Comparison of ENCODE assay signal across 24 cellular contexts in genomic region chr1:177952249-177952648, GRCh38. TPM values are rescaled to one million over a fixed set of nuclear protein-coding genes. Genes with fewer than 3 reads are reported as not detected.
DNase-seq lines count a peak whose midpoint lies in the region; TF ChIP-seq lines count a peak whose summit lies in the region.
"Had no signal": no experiment of that assay in that cellular context is flagged by ENCODE, and none has a peak within 500 bp of the region (broad histone marks: within the 10 kb centered on the region; RNA-seq: fewer than 3 reads in every experiment).

No MANE protein-coding gene starts in this region.

- H3K27ac Mint-ChIP-seq in endothelial cell (ENCODE audit: unreplicated experiment): no peak overlapping the region
- H3K27ac Mint-ChIP-seq: B cell; CD4-positive, alpha-beta memory T cell; CD4-positive, CD25-positive, alpha-beta regulatory T cell; CD8-positive, alpha-beta memory T cell had no signal

- no peaks in the 10 kb centered on the region for H3K9me3 Mint-ChIP-seq in endothelial cell (ENCODE audit: unreplicated experiment)
- H3K9me3 Mint-ChIP-seq: CD4-positive, CD25-positive, alpha-beta regulatory T cell had no signal

- TF ChIP-seq CTCF in endothelial cell (IDR thresholded peaks at IDR 0.05; ENCODE audit: unreplicated experiment): no peak

- H3K4me3 Mint-ChIP-seq in endothelial cell (ENCODE audit: unreplicated experiment): peak overlapping the region; percentile 38
- H3K4me3 Mint-ChIP-seq: B cell; CD4-positive, alpha-beta memory T cell; CD4-positive, CD25-positive, alpha-beta regulatory T cell; CD8-positive, alpha-beta memory T cell had no signal

- peak overlapping the region; percentile 62 for H3K27ac ChIP-seq in angular gyrus (ENCODE audit: low read depth, low read length)
- H3K27ac ChIP-seq: 22Rv1; A549; BLaER1 treated with 17β-estradiol and CSF1 and Interleukin-3, amounts not matched to agents 10 nM and 100 nM; C4-2B had no signal

- no peaks in the 10 kb centered on the region for H3K36me3 Mint-ChIP-seq in endothelial cell (ENCODE audit: low read depth, unreplicated experiment)
- H3K36me3 Mint-ChIP-seq: CD4-positive, alpha-beta memory T cell; CD4-positive, CD25-positive, alpha-beta regulatory T cell; CD8-positive, alpha-beta memory T cell had no signal

- H3K4me1 Mint-ChIP-seq in endothelial cell (ENCODE audit: unreplicated experiment): peaks cover 16% of the 10 kb centered on the region
- H3K4me1 Mint-ChIP-seq: B cell; CD4-positive, alpha-beta memory T cell; CD4-positive, CD25-positive, alpha-beta regulatory T cell; CD8-positive, alpha-beta memory T cell had no signal

- no peaks in the 10 kb centered on the region for H3K27me3 Mint-ChIP-seq in endothelial cell (ENCODE audit: unreplicated experiment)
- H3K27me3 Mint-ChIP-seq: CD4-positive, alpha-beta memory T cell; CD4-positive, CD25-positive, alpha-beta regulatory T cell had no signal

- DNase-seq in DMS79 (lab: John Stamatoyannopoulos, UW) (peak; percentile 40), endothelial cell (ENCODE audit: low spot score) (no peak), retina (peak; percentile 35), GM03348 (ENCODE audit: low spot score) (no peak), Kasumi-1 (lab: John Stamatoyannopoulos, UW) (no peak), cortex of kidney (lab: John Stamatoyannopoulos, UW) (no peak), SIG-M5 treated with dmso at 0.1 percent for 504 hours (lab: John Stamatoyannopoulos, UW; ENCODE audit: unreplicated experiment) (no peak)
- DNase-seq: AML-193; CD4-positive, alpha-beta memory T cell; CD4-positive, CD25-positive, alpha-beta regulatory T cell; CD8-positive, alpha-beta memory T cell; COR-L47; DMS 273 treated with DMSO at 0.1 percent for 48 hours; DMS153; DMS53; DND-41; EL; GDM1 had no signal

RNA-seq across cellular contexts. Expression of gene SEC16B, which starts 17.6 kb away (rescaled TPM):
- total RNA-seq in endothelial cell (ENCODE audit: unreplicated experiment): 0.49 TPM
- total RNA-seq: CD4-positive, alpha-beta memory T cell; CD4-positive, CD25-positive, alpha-beta regulatory T cell; CD8-positive, alpha-beta memory T cell had no signal

Comparison
In these comparisons a context has a peak if more than half of its experiments do, and no peak if none do; other contexts are left out.
1. DNase-seq: peak in DMS79 (single experiment) and retina (single experiment); none in endothelial cell (single experiment), GM03348 (single experiment), Kasumi-1 (0 of 2), cortex of kidney (single experiment) and SIG-M5 treated with dmso at 0.1 percent for 504 hours (single experiment).